Comparison of ENCODE assay signal across 8 cellular contexts in the genomic region with DNA sequence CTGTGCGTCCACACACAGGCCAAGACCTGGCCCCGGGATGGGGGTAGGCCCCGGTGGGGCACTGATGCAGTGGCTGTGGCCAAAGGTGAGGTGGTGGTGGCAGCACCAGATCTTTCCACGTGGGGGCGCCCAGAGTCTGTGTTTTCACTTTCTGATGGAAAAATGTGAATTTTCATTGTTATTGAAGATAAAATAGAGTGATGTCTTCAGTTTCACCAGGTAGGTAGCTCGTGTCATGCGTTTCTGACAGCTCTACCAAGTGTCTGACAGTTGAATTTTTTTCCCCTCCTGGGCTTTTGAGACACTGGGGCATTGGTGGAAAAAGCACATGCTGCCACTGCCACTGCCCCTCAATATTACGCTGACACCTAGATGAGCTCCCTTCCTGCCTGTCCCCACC. TPM values are rescaled to one million over a fixed set of nuclear protein-coding genes. Genes with fewer than 3 reads are reported as not detected.
DNase-seq lines count a peak whose midpoint lies in the region; ATAC-seq and TF ChIP-seq lines count a peak whose summit lies in the region.

No MANE protein-coding gene starts in this region.

- in situ Hi-C loops in brain microvascular endothelial cell (cut with HindIII; ENCODE audit: low pct_ligation_motif_present, low sequenced_read_pairs), result no loop called here

- no peak overlapping the region for H3K9ac ChIP-seq in DND-41 (ENCODE audit: low read depth, low read length)

- no peaks in the 10 kb centered on the region for H3K4me1 ChIP-seq in DND-41 (ENCODE audit: insufficient read depth, low read length)

- no peak overlapping the region for H2AFZ ChIP-seq in DND-41 (ENCODE audit: low read depth, low read length)

- no peaks in the 10 kb centered on the region for H3K79me2 ChIP-seq in DND-41 (ENCODE audit: insufficient read depth, low read length)

- H3K27me3 ChIP-seq in DND-41 (ENCODE audit: insufficient read depth, low read length, poor library complexity) (no peaks in the 10 kb centered on the region), brain microvascular endothelial cell (replicated peaks) (no peaks in the 10 kb centered on the region)

- H3K27ac ChIP-seq in DND-41 (ENCODE audit: low read length) (no peak overlapping the region), VCaP (no peak overlapping the region), brain microvascular endothelial cell (no peak overlapping the region)

- peak; percentile 71 for ATAC-seq in DND-41 (ENCODE audit: insufficient read depth, low read depth)
- ATAC-seq in left colon, result peak; percentile 69
- ATAC-seq in GM18868 (IDR thresholded peaks at IDR 0.05; ENCODE audit: unreplicated experiment), result no peak

- H3K4me3 ChIP-seq in DND-41 (ENCODE audit: low read depth in 1 of 2, low read length in 2 of 2) (no peak overlapping the region), brain microvascular endothelial cell (ENCODE audit: low read depth, low read length) (no peak overlapping the region)

- TF ChIP-seq CTCF in DND-41 (IDR thresholded peaks at IDR 0.05; ENCODE audit: borderline replicate concordance, extremely low read depth, low read length, poor library complexity, severe bottlenecking) (peak; percentile 88), VCaP (conservative IDR thresholded peaks at IDR 0.05) (peak; percentile 87), brain microvascular endothelial cell (IDR thresholded peaks at IDR 0.05; ENCODE audit: low read depth, low read length, missing control alignments) (peak; percentile 89)

- H3K4me2 ChIP-seq in DND-41 (ENCODE audit: insufficient read depth, low read length), result no peak overlapping the region

- intact Hi-C loops in left colon (cut with DNase I, micrococcal nuclease), result loop anchor here (2.0 to 5.0 kb wide), 2 partner anchors 114 to 115 kb away; no protein-coding TSS in a partner anchor

- H3K9me3 ChIP-seq in DND-41 (ENCODE audit: insufficient read depth, low read length, severe bottlenecking), result no peaks in the 10 kb centered on the region

- DNase-seq in DND-41 (peak; percentile 61), HUDEP-2 (lab: John Stamatoyannopoulos, UW; ENCODE audit: unreplicated experiment in 76 of 76) (peak in 45 of 76 experiments; percentile 1 to 56 (median 20)), brain microvascular endothelial cell (peak; percentile 45), left colon (peak in 1 of 2 donors; percentile 74), NCI-H774 (lab: John Stamatoyannopoulos, UW) (no peak)
- DNase-seq in stimulated activated CD4-positive, alpha-beta T cell treated with anti-CD3 and anti-CD28 coated beads, TNF-alpha, amount 100 ng/mL, for 24 hours (ENCODE audit: low read depth in 3 of 3), result peak; percentile 43 to 65 (median 54)

- H4K20me1 ChIP-seq in DND-41 (ENCODE audit: insufficient read depth, low read length), result peaks cover 44% of the 10 kb centered on the region

- peaks cover 93% of the 10 kb centered on the region for H3K36me3 ChIP-seq in DND-41 (ENCODE audit: insufficient read depth, low read length)
- H3K36me3 ChIP-seq in brain microvascular endothelial cell (replicated peaks), result no peaks in the 10 kb centered on the region

RNA-seq across cellular contexts. Expression of a gene that starts 40.0 kb away (rescaled TPM):
- total RNA-seq in left colon, result 10 to 100 TPM; 28.8 to 33.5 TPM

RNA-seq across cellular contexts. Expression of a gene that starts 49.6 kb away (rescaled TPM):
- total RNA-seq in left colon, result 1 to 10 TPM; 2.5 to 5.3 TPM

RNA-seq across cellular contexts. Expression of a gene that starts 57.9 kb away (rescaled TPM):
- total RNA-seq in left colon, result 10 to 100 TPM; 31.3 to 33.3 TPM
